8 cellular contexts compared by ENCODE assay signal in the genomic region with DNA sequence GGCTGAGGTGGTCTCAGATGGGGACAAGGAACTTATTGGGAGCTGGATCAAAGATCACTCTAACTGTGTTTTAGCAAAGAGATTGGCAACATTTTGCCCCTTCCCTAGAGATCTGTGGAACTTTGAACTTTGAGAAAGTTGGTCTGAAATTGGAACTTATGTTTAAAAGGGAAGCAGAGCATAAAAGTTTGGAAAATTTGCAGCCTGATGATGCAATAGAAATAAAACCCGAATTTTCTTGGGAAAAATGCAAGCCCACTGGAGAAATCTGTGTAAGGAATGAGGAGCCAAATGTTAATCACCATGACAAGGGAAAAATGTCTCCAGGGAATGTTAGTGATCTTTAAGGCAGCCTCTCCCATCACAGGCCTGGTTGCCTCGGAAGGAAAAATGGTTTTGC. TPM values are rescaled to one million over a fixed set of nuclear protein-coding genes. Genes with fewer than 3 reads are reported as not detected.
"Had no signal": no experiment of that assay in that cellular context is flagged by ENCODE, and none has a peak within 500 bp of the region (broad histone marks: within the 10 kb centered on the region; RNA-seq: fewer than 3 reads in every experiment).

No MANE protein-coding gene starts in this region.

- FAIRE-seq: G401.6, GM12878, GM12891, GM12892, GM18507, GM19239 had no signal

- H3K4me3 ChIP-seq: GM12878 had no signal

- ATAC-seq: GM12878 had no signal

- DNase-seq: GDM1, GF-D8 had no signal

RNA-seq across cellular contexts. Expression of gene CFH, which starts 17.2 kb away (rescaled TPM):
- polyA plus RNA-seq: GM12878 had no signal
